21 cellular contexts compared by ENCODE assay signal in the genomic region with DNA sequence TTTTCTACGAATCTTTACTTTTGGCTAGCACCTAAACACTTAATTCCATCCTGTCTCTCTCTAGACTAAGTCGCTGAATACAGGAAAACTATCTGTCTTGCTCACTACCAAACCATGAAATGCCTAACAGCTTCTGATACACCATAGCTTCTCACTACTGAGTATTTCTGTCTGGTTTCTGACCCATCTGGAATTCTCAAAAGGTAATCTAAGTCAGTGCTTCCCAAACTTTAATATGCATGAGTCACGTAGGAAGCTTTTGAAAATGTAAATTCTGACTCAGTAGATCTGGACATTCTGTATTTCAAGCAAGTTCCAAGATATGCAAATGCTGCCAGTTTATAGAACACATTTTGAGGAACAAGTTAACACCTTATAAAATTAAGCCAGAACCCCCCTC. TPM values are rescaled to one million over a fixed set of nuclear protein-coding genes. Genes with fewer than 3 reads are reported as not detected.
DNase-seq lines count a peak whose midpoint lies in the region; ATAC-seq and TF ChIP-seq lines count a peak whose summit lies in the region.
"Had no signal": no experiment of that assay in that cellular context is flagged by ENCODE, and none has a peak within 500 bp of the region (broad histone marks: within the 10 kb centered on the region; RNA-seq: fewer than 3 reads in every experiment).

No MANE protein-coding gene starts in this region.

- CTCF ChIA-PET in activated naive CD4-positive, alpha-beta T cell treated with anti-CD3 and anti-CD28 coated beads for 36 hours (lab: Charles Lee) = no interaction called here
- CTCF ChIA-PET in RWPE1 (lab: Yijun Ruan, JAX) = no interaction called here

- no peak for DNase-seq in activated naive CD4-positive, alpha-beta T cell treated with anti-CD3 and anti-CD28 coated beads for 36 hours
- no peak for DNase-seq in activated naive CD4-positive, alpha-beta T cell treated with anti-CD3 and anti-CD28 coated beads, Interleukin-2, amount 50 U/mL, for 16 hours
- DNase-seq in RWPE1 (ENCODE audit: low spot score) (peak; percentile 18), fibroblast of mammary gland (ENCODE audit: low read depth) (peak; percentile 57), T-helper 17 cell (no peak)
- DNase-seq in stimulated activated effector memory CD8-positive, alpha-beta T cell treated with anti-CD3 and anti-CD28 coated beads, Interleukin-12 subunit alpha, Interleukin-12 subunit beta, amount 100 ng/mL, for 72 hours (ENCODE audit: low spot score in 2 of 2) = no peak
- DNase-seq in activated naive CD4-positive, alpha-beta T cell (lab: John Stamatoyannopoulos, UW) = no peak
- DNase-seq: activated CD4-positive, alpha-beta T cell treated with anti-CD3 and anti-CD28 coated beads, Interleukin-2, amount 50 U/mL, for 48 hours; activated T-cell treated with anti-CD3 and anti-CD28 coated beads, Interleukin-2, amount 50 U/mL, for 1 hour; CD8-positive, alpha-beta memory T cell; dorsolateral prefrontal cortex; erythroblast; glutamatergic neuron; left ventricle myocardium superior; NCI-H1436; NCI-H2171; NCI-H69; SJCRH30; testis; WERI-Rb-1 had no signal

- no peaks in the 10 kb centered on the region for H3K9me3 Mint-ChIP-seq in activated naive CD4-positive, alpha-beta T cell treated with anti-CD3 and anti-CD28 coated beads for 36 hours
- H3K9me3 Mint-ChIP-seq in stimulated activated effector memory CD8-positive, alpha-beta T cell treated with anti-CD3 and anti-CD28 coated beads, Interleukin-12 subunit alpha, Interleukin-12 subunit beta, amount 100 ng/mL, for 72 hours = no peaks in the 10 kb centered on the region
- H3K9me3 Mint-ChIP-seq: CD8-positive, alpha-beta memory T cell had no signal

- TF ChIP-seq CTCF in RWPE1 (conservative IDR thresholded peaks at IDR 0.05; ENCODE audit: low read depth) = no peak
- no peak for TF ChIP-seq CTCF in fibroblast of mammary gland (conservative IDR thresholded peaks at IDR 0.05; ENCODE audit: control insufficient read depth, insufficient read depth, low read depth, low read length)

- intact Hi-C loops in activated naive CD4-positive, alpha-beta T cell treated with anti-CD3 and anti-CD28 coated beads for 36 hours (cut with micrococcal nuclease) = no loop called here

- H3K4me1 Mint-ChIP-seq in activated naive CD4-positive, alpha-beta T cell treated with anti-CD3 and anti-CD28 coated beads for 36 hours (ENCODE audit: low read depth) = peaks cover 1% of the 10 kb centered on the region
- peaks cover 12% of the 10 kb centered on the region for H3K4me1 Mint-ChIP-seq in stimulated activated effector memory CD8-positive, alpha-beta T cell treated with anti-CD3 and anti-CD28 coated beads, Interleukin-12 subunit alpha, Interleukin-12 subunit beta, amount 100 ng/mL, for 72 hours
- peaks cover 9% of the 10 kb centered on the region for H3K4me1 Mint-ChIP-seq in T-helper 17 cell

- POLR2A ChIA-PET in RWPE1 (lab: Yijun Ruan, JAX; ENCODE audit: low non-redundant PET) = no interaction called here

- no peak overlapping the region for H3K4me3 ChIP-seq in fibroblast of mammary gland (ENCODE audit: control insufficient read depth, low read depth, low read length)
- H3K4me3 ChIP-seq: dorsolateral prefrontal cortex, SJCRH30, testis had no signal

- H3K4me3 Mint-ChIP-seq in activated naive CD4-positive, alpha-beta T cell treated with anti-CD3 and anti-CD28 coated beads for 36 hours = no peak overlapping the region
- no peak overlapping the region for H3K4me3 Mint-ChIP-seq in stimulated activated effector memory CD8-positive, alpha-beta T cell treated with anti-CD3 and anti-CD28 coated beads, Interleukin-12 subunit alpha, Interleukin-12 subunit beta, amount 100 ng/mL, for 72 hours
- H3K4me3 Mint-ChIP-seq in T-helper 17 cell = no peak overlapping the region
- H3K4me3 Mint-ChIP-seq: CD8-positive, alpha-beta memory T cell had no signal

- ATAC-seq in stimulated activated effector memory CD8-positive, alpha-beta T cell treated with anti-CD3 and anti-CD28 coated beads, Interleukin-12 subunit alpha, Interleukin-12 subunit beta, amount 100 ng/mL, for 72 hours = no peak
- ATAC-seq in T-helper 17 cell (no peak), HG03139 (IDR thresholded peaks at IDR 0.05; ENCODE audit: unreplicated experiment) (no peak)
- ATAC-seq: left ventricle myocardium superior had no signal

- no peaks in the 10 kb centered on the region for H3K9me3 ChIP-seq in T-helper 17 cell (ENCODE audit: control insufficient read depth, low read length, poor library complexity, severe bottlenecking)
- H3K9me3 ChIP-seq: SJCRH30, testis had no signal

- peak overlapping the region; percentile 64 for H3K27ac Mint-ChIP-seq in activated naive CD4-positive, alpha-beta T cell treated with anti-CD3 and anti-CD28 coated beads for 36 hours
- H3K27ac Mint-ChIP-seq in stimulated activated effector memory CD8-positive, alpha-beta T cell treated with anti-CD3 and anti-CD28 coated beads, Interleukin-12 subunit alpha, Interleukin-12 subunit beta, amount 100 ng/mL, for 72 hours = peak overlapping the region; percentile 50
- H3K27ac Mint-ChIP-seq in T-helper 17 cell = no peak overlapping the region

- no peak overlapping the region for H3K27ac ChIP-seq in RWPE1
- H3K27ac ChIP-seq: SJCRH30, testis, WERI-Rb-1 had no signal

- peaks cover 23% of the 10 kb centered on the region for H3K36me3 Mint-ChIP-seq in activated naive CD4-positive, alpha-beta T cell treated with anti-CD3 and anti-CD28 coated beads for 36 hours (ENCODE audit: low read depth)
- H3K36me3 Mint-ChIP-seq in stimulated activated effector memory CD8-positive, alpha-beta T cell treated with anti-CD3 and anti-CD28 coated beads, Interleukin-12 subunit alpha, Interleukin-12 subunit beta, amount 100 ng/mL, for 72 hours = peaks cover 36% of the 10 kb centered on the region
- peaks cover 6% of the 10 kb centered on the region for H3K36me3 Mint-ChIP-seq in T-helper 17 cell (ENCODE audit: low read depth)

- no peaks in the 10 kb centered on the region for H3K27me3 Mint-ChIP-seq in activated naive CD4-positive, alpha-beta T cell treated with anti-CD3 and anti-CD28 coated beads for 36 hours (ENCODE audit: low read depth)
- H3K27me3 Mint-ChIP-seq in T-helper 17 cell = no peaks in the 10 kb centered on the region
- H3K27me3 Mint-ChIP-seq: CD8-positive, alpha-beta memory T cell had no signal

RNA-seq across cellular contexts. Expression of gene OVGP1, which starts 9.2 kb away (rescaled TPM):
- 1 to 10 TPM; 1.7 to 2.0 TPM for total RNA-seq in activated naive CD4-positive, alpha-beta T cell treated with anti-CD3 and anti-CD28 coated beads for 36 hours
- 1 to 10 TPM; 7.5 to 10.0 TPM for total RNA-seq in T-helper 17 cell

RNA-seq across cellular contexts. Expression of gene WDR77, which starts 12.3 kb away (rescaled TPM):
- total RNA-seq in activated naive CD4-positive, alpha-beta T cell treated with anti-CD3 and anti-CD28 coated beads for 36 hours = 10 to 100 TPM; 43.1 to 48.8 TPM
- 10 to 100 TPM; 17.6 to 19.5 TPM for total RNA-seq in T-helper 17 cell

RNA-seq across cellular contexts. Expression of gene ATP5PB, which starts 12.5 kb away (rescaled TPM):
- total RNA-seq in activated naive CD4-positive, alpha-beta T cell treated with anti-CD3 and anti-CD28 coated beads for 36 hours = 100 to 1,000 TPM; 324 to 331 TPM
- 100 to 1,000 TPM in 1 of 2 donors, 10 to 100 TPM in 1; 86.1 to 101 TPM for total RNA-seq in T-helper 17 cell

RNA-seq across cellular contexts. Expression of gene C1orf162, which starts 37.1 kb away (rescaled TPM):
- total RNA-seq in activated naive CD4-positive, alpha-beta T cell treated with anti-CD3 and anti-CD28 coated beads for 36 hours = 1 to 10 TPM; 6.4 to 8.2 TPM
- 10 to 100 TPM; 31.3 to 50.8 TPM for total RNA-seq in T-helper 17 cell

Comparison
In these comparisons a context has a peak if more than half of its experiments do, and no peak if none do; other contexts are left out.
1. DNase-seq: peak in RWPE1 (single experiment) and fibroblast of mammary gland (single experiment); none in activated naive CD4-positive, alpha-beta T cell treated with anti-CD3 and anti-CD28 coated beads for 36 hours (single experiment), activated naive CD4-positive, alpha-beta T cell treated with anti-CD3 and anti-CD28 coated beads, Interleukin-2, amount 50 U/mL, for 16 hours (single experiment), stimulated activated effector memory CD8-positive, alpha-beta T cell treated with anti-CD3 and anti-CD28 coated beads, Interleukin-12 subunit alpha, Interleukin-12 subunit beta, amount 100 ng/mL, for 72 hours (0 of 2), T-helper 17 cell (0 of 3) and activated naive CD4-positive, alpha-beta T cell (0 of 4).